Comparison of ENCODE assay signal across 8 cellular contexts in genomic region chr10:117175901-117176534, GRCh38. TPM values are rescaled to one million over a fixed set of nuclear protein-coding genes. Genes with fewer than 3 reads are reported as not detected.
A peak's percentile ranks its signal among the peaks of the same experiment; 100 is the strongest.
DNase-seq lines count a peak whose midpoint lies in the region; ATAC-seq and TF ChIP-seq lines count a peak whose summit lies in the region.

No MANE protein-coding gene starts in this region.

- H3K9ac ChIP-seq in liver (ENCODE audit: low read depth in 1 of 2, low read length in 2 of 2), result peak overlapping the region in 1 of 2 donors; percentile 12

- H3K36me3 ChIP-seq in liver (ENCODE audit: control insufficient read depth in 4 of 4, insufficient read depth in 3 of 4, low read depth in 1 of 4, low read length in 3 of 4), result no peaks in the 10 kb centered on the region

- H3K27me3 ChIP-seq in liver (ENCODE audit: control insufficient read depth in 4 of 4, insufficient read depth in 4 of 4, low read length in 3 of 4), result peaks cover 0 to 12% (median 5%) of the 10 kb centered on the region in 4 donors

- ATAC-seq in HG02852 (IDR thresholded peaks at IDR 0.05; ENCODE audit: unreplicated experiment), result peak; percentile 63

- H3K9me3 ChIP-seq in liver (ENCODE audit: control insufficient read depth in 4 of 4, low read length in 3 of 4), result no peaks in the 10 kb centered on the region

- peak; percentile 91 to 92 for TF ChIP-seq RAD21 in liver (IDR thresholded peaks at IDR 0.05)

- peak; percentile 15 to 46 for DNase-seq in NCI-H524 (lab: John Stamatoyannopoulos, UW)
- DNase-seq in NCI-H524 treated with DMSO at 0.1 percent for 48 hours (lab: John Stamatoyannopoulos, UW), result no peak
- peak; percentile 43 to 55 for DNase-seq in NCI-H2081 (lab: John Stamatoyannopoulos, UW)
- DNase-seq in activated CD4-positive, CD25-positive, alpha-beta regulatory T cell treated with anti-CD3 and anti-CD28 coated beads, Interleukin-2, amount 50 U/mL, for 72 hours, result peak; percentile 76
- peak; percentile 86 for DNase-seq in choroid plexus epithelial cell (ENCODE audit: low read depth)
- DNase-seq in stimulated activated CD4-positive, alpha-beta T cell treated with anti-CD3 and anti-CD28 coated beads, Interleukin-4, amount 100 ng/mL, for 1 hour, result peak; percentile 81

- H3K27ac ChIP-seq in liver (ENCODE audit: low read depth in 1 of 2, low read length in 2 of 2), result no peak overlapping the region

- peak overlapping the region; percentile 36 for H3K4me3 ChIP-seq in choroid plexus epithelial cell (ENCODE audit: low read depth, low read length)
- peak overlapping the region; percentile 48 to 81 (median 60) for H3K4me3 ChIP-seq in liver (ENCODE audit: low read depth in 1 of 3, low read length in 3 of 3)

- peak; percentile 93 for TF ChIP-seq CTCF in choroid plexus epithelial cell (conservative IDR thresholded peaks at IDR 0.05; ENCODE audit: low read depth, low read length)
- peak; percentile 79 for TF ChIP-seq CTCF in liver (IDR thresholded peaks at IDR 0.05; ENCODE audit: low read depth, low read length, missing input control)

- H3K4me1 ChIP-seq in liver (ENCODE audit: control insufficient read depth in 4 of 4, insufficient read depth in 4 of 4, low read length in 3 of 4), result peaks cover 0 to 18% (median 12%) of the 10 kb centered on the region in 4 donors

- WGBS in liver, result 16% methylated on average over 12 of the region's 12 CpGs

TF ChIP-seq in liver, 16 proteins besides CTCF, POLR2A, EP300 and RAD21:
- no peak for TF ChIP-seq JUND (IDR thresholded peaks at IDR 0.05)
- no peak for TF ChIP-seq EGR1 (IDR thresholded peaks at IDR 0.05; ENCODE audit: low read depth in 2 of 2)
- TF ChIP-seq FOXA1 (IDR thresholded peaks at IDR 0.05), result no peak
- no peak for TF ChIP-seq FOXA2 (IDR thresholded peaks at IDR 0.05)
- TF ChIP-seq SP1 (IDR thresholded peaks at IDR 0.05), result no peak

RNA-seq across cellular contexts. Expression of gene KCNK18, which starts 21.3 kb away (rescaled TPM):
- total RNA-seq in liver, result not detected
- polyA plus RNA-seq in liver, result not detected

RNA-seq across cellular contexts. Expression of gene VAX1, which starts 37.9 kb away (rescaled TPM):
- total RNA-seq in liver, result not detected
- polyA plus RNA-seq in liver, result not detected
